Comparison of ENCODE assay signal across 8 cellular contexts in genomic region chr9:132877818-132878694, GRCh38. TPM values are rescaled to one million over a fixed set of nuclear protein-coding genes. Genes with fewer than 3 reads are reported as not detected.
DNase-seq lines count a peak whose midpoint lies in the region; ATAC-seq and TF ChIP-seq lines count a peak whose summit lies in the region.

Gene AK8 (minus strand): TSS chr9:132878284. CDS start chr9:132878255, 29 bp downstream.

- no peaks in the 10 kb centered on the region for H3K4me1 ChIP-seq in A673 (ENCODE audit: insufficient read depth, low read length, poor library complexity, severe bottlenecking)

- CTCF ChIA-PET in A673 (lab: Charles Lee), result no interaction called here

- TF ChIP-seq POLR2A in GM18505 (IDR thresholded peaks at IDR 0.05; ENCODE audit: borderline replicate concordance, extremely low read depth, insufficient read depth, insufficient read length), result peak; percentile 51

- TF ChIP-seq CTCF in A673 (conservative IDR thresholded peaks at IDR 0.05; ENCODE audit: low read depth, low read length), result no peak

- H3K4me3 ChIP-seq in A673 (ENCODE audit: low read depth, low read length, poor library complexity, severe bottlenecking), result peak within 1 kb of the TSS; percentile 80

- H3K27ac Mint-ChIP-seq in activated T-helper 1 cell treated with anti-CD3 and anti-CD28 coated beads, Interleukin-12 subunit alpha, Interleukin-12 subunit beta, Interleukin-2, Interleukin-4 antibody, amounts not matched to agents 30 ng/mL and 10 ng/mL and 1 ng/mL, durations not matched to agents 14 hours and 24 hours and 36 hours, result peak within 1 kb of the TSS; percentile 68

- no peaks in the 10 kb centered on the region for H3K9me3 ChIP-seq in A673 (ENCODE audit: low read depth, low read length, poor library complexity, severe bottlenecking)

- intact Hi-C loops in A673 (cut with micrococcal nuclease; ENCODE audit: unreplicated experiment), result no loop called here
- intact Hi-C loops in activated T-helper 1 cell treated with anti-CD3 and anti-CD28 coated beads, Interleukin-12 subunit alpha, Interleukin-12 subunit beta, Interleukin-2, Interleukin-4 antibody, amounts not matched to agents 30 ng/mL and 10 ng/mL and 1 ng/mL, durations not matched to agents 14 hours and 24 hours and 36 hours (cut with micrococcal nuclease), result loop anchor here (1.0 to 5.0 kb wide), 5 partner anchors 23 to 801 kb away; partner anchors contain the start of genes GTF3C4, MED27 and TSC1

- peak; percentile 79 for DNase-seq in A673 (ENCODE audit: low spot score)
- DNase-seq in OCI-M1 (lab: John Stamatoyannopoulos, UW), result peak; percentile 77
- DNase-seq in activated T-helper 1 cell treated with anti-CD3 and anti-CD28 coated beads, Interleukin-12 subunit alpha, Interleukin-12 subunit beta, Interleukin-2, Interleukin-4 antibody, amounts not matched to agents 30 ng/mL and 10 ng/mL and 1 ng/mL, durations not matched to agents 14 hours and 24 hours and 36 hours (ENCODE audit: low spot score), result peak; percentile 75
- peak; percentile 75 for DNase-seq in fibroblast of gingiva (ENCODE audit: low read depth)
- peak; percentile 71 for DNase-seq in myocyte (ENCODE audit: low read depth)
- DNase-seq in stimulated activated CD8-positive, alpha-beta memory T cell treated with anti-CD3 and anti-CD28 coated beads, Interleukin-7, amount 100 ng/mL, for 24 hours (ENCODE audit: low read depth), result peak; percentile 62

- peak within 1 kb of the TSS; percentile 84 for H3K4me3 Mint-ChIP-seq in activated T-helper 1 cell treated with anti-CD3 and anti-CD28 coated beads, Interleukin-12 subunit alpha, Interleukin-12 subunit beta, Interleukin-2, Interleukin-4 antibody, amounts not matched to agents 30 ng/mL and 10 ng/mL and 1 ng/mL, durations not matched to agents 14 hours and 24 hours and 36 hours

- no peaks in the 10 kb centered on the region for H3K36me3 ChIP-seq in A673 (ENCODE audit: insufficient read depth, low read length, poor library complexity, severe bottlenecking)

- POLR2A ChIA-PET in A673 (lab: Charles Lee; ENCODE audit: low non-redundant PET), result no interaction called here

- no peaks in the 10 kb centered on the region for H3K36me3 Mint-ChIP-seq in activated T-helper 1 cell treated with anti-CD3 and anti-CD28 coated beads, Interleukin-12 subunit alpha, Interleukin-12 subunit beta, Interleukin-2, Interleukin-4 antibody, amounts not matched to agents 30 ng/mL and 10 ng/mL and 1 ng/mL, durations not matched to agents 14 hours and 24 hours and 36 hours (ENCODE audit: low read depth)

- no peaks in the 10 kb centered on the region for H3K27me3 ChIP-seq in A673 (replicated peaks; ENCODE audit: insufficient read depth, low read depth, low read length, poor library complexity)

- H3K27me3 Mint-ChIP-seq in activated T-helper 1 cell treated with anti-CD3 and anti-CD28 coated beads, Interleukin-12 subunit alpha, Interleukin-12 subunit beta, Interleukin-2, Interleukin-4 antibody, amounts not matched to agents 30 ng/mL and 10 ng/mL and 1 ng/mL, durations not matched to agents 14 hours and 24 hours and 36 hours (ENCODE audit: insufficient read depth), result peaks cover 9% of the 10 kb centered on the region

- H3K27ac ChIP-seq in A673 (ENCODE audit: low read depth, low read length, poor library complexity, severe bottlenecking), result peak within 1 kb of the TSS; percentile 69

- ATAC-seq in GM18505 (IDR thresholded peaks at IDR 0.05; ENCODE audit: unreplicated experiment) (peak; percentile 73), HG03432 (IDR thresholded peaks at IDR 0.05; ENCODE audit: unreplicated experiment) (peak; percentile 83)

- peaks cover 27% of the 10 kb centered on the region for H3K4me1 Mint-ChIP-seq in activated T-helper 1 cell treated with anti-CD3 and anti-CD28 coated beads, Interleukin-12 subunit alpha, Interleukin-12 subunit beta, Interleukin-2, Interleukin-4 antibody, amounts not matched to agents 30 ng/mL and 10 ng/mL and 1 ng/mL, durations not matched to agents 14 hours and 24 hours and 36 hours (ENCODE audit: low read depth)

- no TSS peak for BruUV-seq in A673 (replicated peaks; lab: Mats Ljungman, UMichigan)

- H3K9me3 Mint-ChIP-seq in activated T-helper 1 cell treated with anti-CD3 and anti-CD28 coated beads, Interleukin-12 subunit alpha, Interleukin-12 subunit beta, Interleukin-2, Interleukin-4 antibody, amounts not matched to agents 30 ng/mL and 10 ng/mL and 1 ng/mL, durations not matched to agents 14 hours and 24 hours and 36 hours, result no peaks in the 10 kb centered on the region

RNA-seq across cellular contexts. Expression of gene AK8, which starts in this region (rescaled TPM):
- total RNA-seq in A673 (2021), result 0.92 TPM in 1 of 2 replicates, not detected in the other
- total RNA-seq in activated T-helper 1 cell treated with anti-CD3 and anti-CD28 coated beads, Interleukin-12 subunit alpha, Interleukin-12 subunit beta, Interleukin-2, Interleukin-4 antibody, amounts not matched to agents 30 ng/mL and 10 ng/mL and 1 ng/mL, durations not matched to agents 14 hours and 24 hours and 36 hours, result not detected in 2 replicates
- 0.13 and 0.16 TPM in 2 replicates for total RNA-seq in myocyte
- polyA plus RNA-seq in myocyte (2012), result 0.59 TPM

Comparison
In these comparisons a context has a peak if more than half of its experiments do, and no peak if none do; other contexts are left out.
1. Peak in every context shown above with its lines: DNase-seq, ATAC-seq, H3K4me3 ChIP-seq and H3K27ac ChIP-seq.
2. Peak in DNase-seq, H3K4me3 ChIP-seq and H3K27ac ChIP-seq in A673; RNA of the gene not detected or under 1 TPM.
3. Peak in DNase-seq in activated T-helper 1 cell treated with anti-CD3 and anti-CD28 coated beads, Interleukin-12 subunit alpha, Interleukin-12 subunit beta, Interleukin-2, Interleukin-4 antibody, amounts not matched to agents 30 ng/mL and 10 ng/mL and 1 ng/mL, durations not matched to agents 14 hours and 24 hours and 36 hours; RNA of the gene not detected or under 1 TPM.
4. Peak in DNase-seq in myocyte; RNA of the gene not detected or under 1 TPM.